Comparison of ENCODE assay signal across 1 cellular context in genomic region chr5:61275841-61276240, GRCh38.
TF ChIP-seq lines count a peak whose summit lies in the region.

No MANE protein-coding gene starts in this region.

TF ChIP-seq in PFSK-1, 5 proteins besides CTCF, POLR2A, EP300 and RAD21 (continued from another document):
- TF ChIP-seq REST (IDR thresholded peaks at IDR 0.05; ENCODE audit: insufficient read depth in 1 of 2, low read depth in 2 of 2, low read length in 2 of 2): no peak
TF ChIP-seq in PFSK-1: peak in this region for 3.
